27 cellular contexts compared by ENCODE assay signal in genomic region chr22:17977371-17977770, GRCh38.
"Had no signal": no experiment of that assay in that cellular context is flagged by ENCODE, and none has a peak within 500 bp of the region (broad histone marks: within the 10 kb centered on the region; RNA-seq: fewer than 3 reads in every experiment).

No MANE protein-coding gene starts in this region.

- H2AFZ ChIP-seq: hepatocyte had no signal

- H3K4me3 Mint-ChIP-seq: naive thymus-derived CD8-positive, alpha-beta T cell; nephron; neural crest cell; stimulated activated memory B cell treated with anti-CD40 and anti-IgM and Interleukin-4, amounts not matched to agents 10 μg/mL and 1 μg/mL and 100 μg/mL, for 72 hours had no signal

- H3K27me3 Mint-ChIP-seq: naive thymus-derived CD8-positive, alpha-beta T cell; stimulated activated memory B cell treated with anti-CD40 and anti-IgM and Interleukin-4, amounts not matched to agents 10 μg/mL and 1 μg/mL and 100 μg/mL, for 72 hours had no signal

- H3K4me2 ChIP-seq: hepatocyte had no signal

- H3K9me3 Mint-ChIP-seq: nephron; stimulated activated memory B cell treated with anti-CD40 and anti-IgM and Interleukin-4, amounts not matched to agents 10 μg/mL and 1 μg/mL and 100 μg/mL, for 72 hours had no signal

- H3K36me3 ChIP-seq: left ventricle myocardium inferior, pancreas, prostate gland, sigmoid colon, thyroid gland, transverse colon, upper lobe of left lung, vagina had no signal

- H3K9me3 ChIP-seq: left ventricle myocardium inferior, pancreas, prostate gland, sigmoid colon, spleen, stomach, testis, thyroid gland, transverse colon, upper lobe of left lung, vagina had no signal

- ATAC-seq: naive thymus-derived CD8-positive, alpha-beta T cell; pancreas; right cardiac atrium; stimulated activated memory B cell treated with anti-CD40 and anti-IgM and Interleukin-4, amounts not matched to agents 10 μg/mL and 1 μg/mL and 100 μg/mL, for 72 hours; stimulated activated naive CD8-positive, alpha-beta T cell treated with anti-CD3 and anti-CD28 coated beads, Interleukin-15, Interleukin-2, amounts not matched to agents 100 U/mL and 50 U/mL, for 24 hours had no signal

- H3K4me3 ChIP-seq: hepatocyte, left ventricle myocardium inferior, lung, pancreas, prostate gland, sigmoid colon, spleen, stomach, testis, thyroid gland, transverse colon, upper lobe of left lung, vagina had no signal

- FAIRE-seq: pancreas, small intestine had no signal

- DNase-seq: islet precursor cell; left ventricle myocardium inferior; naive thymus-derived CD8-positive, alpha-beta T cell; nucleus accumbens; pancreas; posterior cingulate gyrus; retina; right cardiac atrium; sigmoid colon; small intestine; spleen; stimulated activated CD4-positive, alpha-beta T cell treated with anti-CD3 and anti-CD28 coated beads, Interleukin-2, amount 100 ng/mL, for 48 hours; stimulated activated CD4-positive, alpha-beta T cell treated with anti-CD3 and anti-CD28 coated beads, Interleukin-4, amount 100 ng/mL, for 4 hours; stimulated activated CD8-positive, alpha-beta memory T cell treated with anti-CD3 and anti-CD28 coated beads, Interleukin-4, amount 100 ng/mL, for 48 hours; stimulated activated naive CD8-positive, alpha-beta T cell treated with anti-CD3 and anti-CD28 coated beads, Interleukin-15, Interleukin-2, amounts not matched to agents 100 U/mL and 50 U/mL, for 24 hours; stomach; testis; thyroid gland; transverse colon; upper lobe of left lung had no signal

- H3K27ac Mint-ChIP-seq: nephron; stimulated activated memory B cell treated with anti-CD40 and anti-IgM and Interleukin-4, amounts not matched to agents 10 μg/mL and 1 μg/mL and 100 μg/mL, for 72 hours had no signal

- H3K27me3 ChIP-seq: hepatocyte, pancreas, sigmoid colon, spleen, stomach, testis, thyroid gland, transverse colon, upper lobe of left lung, vagina had no signal

- H3K27ac ChIP-seq: hepatocyte, left ventricle myocardium inferior, pancreas, prostate gland, sigmoid colon, spleen, stomach, testis, thyroid gland, transverse colon, upper lobe of left lung, vagina had no signal
